In the genomic region with DNA sequence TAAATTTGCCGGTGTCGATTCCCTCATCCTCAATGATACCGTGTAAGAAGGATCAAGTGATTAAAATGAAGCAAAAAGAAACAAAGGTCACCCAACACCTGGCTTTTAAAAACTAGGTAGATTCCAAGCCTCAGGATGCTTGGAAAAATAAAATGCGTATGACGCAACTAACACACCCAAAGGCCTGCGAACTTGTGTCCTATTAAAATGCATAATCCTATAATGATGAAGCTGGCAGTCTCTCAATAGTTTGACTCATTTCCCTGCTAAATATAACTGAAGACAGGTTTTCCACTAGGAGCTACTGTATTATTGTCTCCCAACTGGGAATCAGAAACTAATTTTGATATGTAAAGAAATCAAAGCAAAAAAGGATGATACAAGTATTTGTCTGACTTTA, we compare ENCODE assay signal across 1 cellular context.
TF ChIP-seq lines count a peak whose summit lies in the region.

No MANE protein-coding gene starts in this region.

TF ChIP-seq in GM23338, 12 proteins besides CTCF, POLR2A, EP300 and RAD21 (continued from another document):
- TF ChIP-seq, protein P1, sequence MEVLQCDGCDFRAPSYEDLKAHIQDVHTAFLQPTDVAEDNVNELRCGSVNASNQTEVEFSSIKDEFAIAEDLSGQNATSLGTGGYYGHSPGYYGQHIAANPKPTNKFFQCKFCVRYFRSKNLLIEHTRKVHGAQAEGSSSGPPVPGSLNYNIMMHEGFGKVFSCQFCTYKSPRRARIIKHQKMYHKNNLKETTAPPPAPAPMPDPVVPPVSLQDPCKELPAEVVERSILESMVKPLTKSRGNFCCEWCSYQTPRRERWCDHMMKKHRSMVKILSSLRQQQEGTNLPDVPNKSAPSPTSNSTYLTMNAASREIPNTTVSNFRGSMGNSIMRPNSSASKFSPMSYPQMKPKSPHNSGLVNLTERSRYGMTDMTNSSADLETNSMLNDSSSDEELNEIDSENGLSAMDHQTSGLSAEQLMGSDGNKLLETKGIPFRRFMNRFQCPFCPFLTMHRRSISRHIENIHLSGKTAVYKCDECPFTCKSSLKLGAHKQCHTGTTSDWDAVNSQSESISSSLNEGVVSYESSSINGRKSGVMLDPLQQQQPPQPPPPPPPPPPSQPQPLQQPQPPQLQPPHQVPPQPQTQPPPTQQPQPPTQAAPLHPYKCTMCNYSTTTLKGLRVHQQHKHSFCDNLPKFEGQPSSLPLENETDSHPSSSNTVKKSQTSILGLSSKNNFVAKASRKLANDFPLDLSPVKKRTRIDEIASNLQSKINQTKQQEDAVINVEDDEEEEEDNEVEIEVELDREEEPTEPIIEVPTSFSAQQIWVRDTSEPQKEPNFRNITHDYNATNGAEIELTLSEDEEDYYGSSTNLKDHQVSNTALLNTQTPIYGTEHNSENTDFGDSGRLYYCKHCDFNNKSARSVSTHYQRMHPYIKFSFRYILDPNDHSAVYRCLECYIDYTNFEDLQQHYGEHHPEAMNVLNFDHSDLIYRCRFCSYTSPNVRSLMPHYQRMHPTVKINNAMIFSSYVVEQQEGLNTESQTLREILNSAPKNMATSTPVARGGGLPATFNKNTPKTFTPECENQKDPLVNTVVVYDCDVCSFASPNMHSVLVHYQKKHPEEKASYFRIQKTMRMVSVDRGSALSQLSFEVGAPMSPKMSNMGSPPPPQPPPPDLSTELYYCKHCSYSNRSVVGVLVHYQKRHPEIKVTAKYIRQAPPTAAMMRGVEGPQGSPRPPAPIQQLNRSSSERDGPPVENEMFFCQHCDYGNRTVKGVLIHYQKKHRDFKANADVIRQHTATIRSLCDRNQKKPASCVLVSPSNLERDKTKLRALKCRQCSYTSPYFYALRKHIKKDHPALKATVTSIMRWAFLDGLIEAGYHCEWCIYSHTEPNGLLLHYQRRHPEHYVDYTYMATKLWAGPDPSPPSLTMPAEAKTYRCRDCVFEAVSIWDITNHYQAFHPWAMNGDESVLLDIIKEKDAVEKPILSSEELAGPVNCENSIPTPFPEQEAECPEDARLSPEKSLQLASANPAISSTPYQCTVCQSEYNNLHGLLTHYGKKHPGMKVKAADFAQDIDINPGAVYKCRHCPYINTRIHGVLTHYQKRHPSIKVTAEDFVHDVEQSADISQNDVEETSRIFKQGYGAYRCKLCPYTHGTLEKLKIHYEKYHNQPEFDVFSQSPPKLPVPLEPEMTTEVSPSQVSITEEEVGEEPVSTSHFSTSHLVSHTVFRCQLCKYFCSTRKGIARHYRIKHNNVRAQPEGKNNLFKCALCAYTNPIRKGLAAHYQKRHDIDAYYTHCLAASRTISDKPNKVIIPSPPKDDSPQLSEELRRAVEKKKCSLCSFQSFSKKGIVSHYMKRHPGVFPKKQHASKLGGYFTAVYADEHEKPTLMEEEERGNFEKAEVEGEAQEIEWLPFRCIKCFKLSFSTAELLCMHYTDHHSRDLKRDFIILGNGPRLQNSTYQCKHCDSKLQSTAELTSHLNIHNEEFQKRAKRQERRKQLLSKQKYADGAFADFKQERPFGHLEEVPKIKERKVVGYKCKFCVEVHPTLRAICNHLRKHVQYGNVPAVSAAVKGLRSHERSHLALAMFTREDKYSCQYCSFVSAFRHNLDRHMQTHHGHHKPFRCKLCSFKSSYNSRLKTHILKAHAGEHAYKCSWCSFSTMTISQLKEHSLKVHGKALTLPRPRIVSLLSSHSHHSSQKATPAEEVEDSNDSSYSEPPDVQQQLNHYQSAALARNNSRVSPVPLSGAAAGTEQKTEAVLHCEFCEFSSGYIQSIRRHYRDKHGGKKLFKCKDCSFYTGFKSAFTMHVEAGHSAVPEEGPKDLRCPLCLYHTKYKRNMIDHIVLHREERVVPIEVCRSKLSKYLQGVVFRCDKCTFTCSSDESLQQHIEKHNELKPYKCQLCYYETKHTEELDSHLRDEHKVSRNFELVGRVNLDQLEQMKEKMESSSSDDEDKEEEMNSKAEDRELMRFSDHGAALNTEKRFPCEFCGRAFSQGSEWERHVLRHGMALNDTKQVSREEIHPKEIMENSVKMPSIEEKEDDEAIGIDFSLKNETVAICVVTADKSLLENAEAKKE (CRISPR knock-in tag; IDR thresholded peaks at IDR 0.05), result no peak
- TF ChIP-seq EZH2 (IDR thresholded peaks at IDR 0.05; ENCODE audit: low read depth, unreplicated experiment), result no peak
